In genomic region chr19:14056741-14057356, GRCh38 we compare ENCODE assay signal across 11 cellular contexts. TPM values are rescaled to one million over a fixed set of nuclear protein-coding genes. Genes with fewer than 3 reads are reported as not detected.
DNase-seq lines count a peak whose midpoint lies in the region; ATAC-seq and TF ChIP-seq lines count a peak whose summit lies in the region.
"Had no signal": no experiment of that assay in that cellular context is flagged by ENCODE, and none has a peak within 500 bp of the region (broad histone marks: within the 10 kb centered on the region; RNA-seq: fewer than 3 reads in every experiment).

No MANE protein-coding gene starts in this region.

- H3K27me3 ChIP-seq in CD8-positive, alpha-beta memory T cell (ENCODE audit: insufficient read depth, low read length, poor library complexity, severe bottlenecking) = peaks cover 16% of the 10 kb centered on the region
- H3K27me3 ChIP-seq in fibroblast of lung (ENCODE audit: control insufficient read depth, insufficient read depth, low read length) = peaks cover 5% of the 10 kb centered on the region
- no peaks in the 10 kb centered on the region for H3K27me3 ChIP-seq in prostate gland (replicated peaks; ENCODE audit: insufficient read depth)
- H3K27me3 ChIP-seq: body of pancreas, thyroid gland had no signal

- peaks cover 17% of the 10 kb centered on the region for H3K4me1 ChIP-seq in CD8-positive, alpha-beta memory T cell (ENCODE audit: insufficient read depth, low read length)
- no peaks in the 10 kb centered on the region for H3K4me1 ChIP-seq in fibroblast of lung (ENCODE audit: control insufficient read depth, extremely low read depth, insufficient read depth, low read length)
- no peaks in the 10 kb centered on the region for H3K4me1 ChIP-seq in prostate gland (replicated peaks)

- no peaks in the 10 kb centered on the region for H3K79me2 ChIP-seq in fibroblast of lung (ENCODE audit: control insufficient read depth, insufficient read depth, low read length)

- TF ChIP-seq POLR2A in prostate gland (IDR thresholded peaks at IDR 0.05) = no peak

- peak overlapping the region; percentile 35 for H3K4me2 ChIP-seq in fibroblast of lung (ENCODE audit: extremely low read depth, insufficient read depth, low read length)

- peaks cover 18 to 36% of the 10 kb centered on the region in 2 donors for H3K27me3 Mint-ChIP-seq in CD8-positive, alpha-beta memory T cell
- peaks cover 23% of the 10 kb centered on the region for H3K27me3 Mint-ChIP-seq in IgD-negative memory B cell

- H3K4me3 ChIP-seq in CD8-positive, alpha-beta memory T cell (ENCODE audit: low read length) = no peak overlapping the region
- H3K4me3 ChIP-seq in fibroblast of lung (replicated peaks in 1 of 4; ENCODE audit: control extremely low read depth in 1 of 4, insufficient read depth in 1 of 4, low read depth in 3 of 4, low read length in 4 of 4) (peak overlapping the region in 1 of 4 experiments; percentile 51), prostate gland (peak overlapping the region; percentile 20 to 33)
- H3K4me3 ChIP-seq: body of pancreas had no signal

- no peak for ATAC-seq in HG02678 (IDR thresholded peaks at IDR 0.05; ENCODE audit: unreplicated experiment)
- ATAC-seq in HG03521 (IDR thresholded peaks at IDR 0.05; ENCODE audit: unreplicated experiment) = no peak
- ATAC-seq: body of pancreas had no signal

- H3K9me3 ChIP-seq in CD8-positive, alpha-beta memory T cell (ENCODE audit: low read length) = no peaks in the 10 kb centered on the region
- H3K9me3 ChIP-seq in fibroblast of lung (ENCODE audit: control insufficient read depth, insufficient read depth, low read depth, low read length) (no peaks in the 10 kb centered on the region), prostate gland (no peaks in the 10 kb centered on the region)
- H3K9me3 ChIP-seq: body of pancreas, thyroid gland had no signal

- no peaks in the 10 kb centered on the region for H4K20me1 ChIP-seq in fibroblast of lung (ENCODE audit: control insufficient read depth, extremely low read depth, insufficient read depth, low read length)

- H3K27ac Mint-ChIP-seq in CD8-positive, alpha-beta memory T cell = peak overlapping the region in 2 of 8 donors; percentile 35 to 75
- H3K27ac Mint-ChIP-seq in IgD-negative memory B cell = no peak overlapping the region

- POLR2A ChIA-PET in CD8-positive, alpha-beta memory T cell (lab: Charles Lee) = no interaction called here

- no peaks in the 10 kb centered on the region for H3K9me3 Mint-ChIP-seq in CD8-positive, alpha-beta memory T cell
- peaks cover 0 to 2% (median 0%) of the 10 kb centered on the region in 3 donors for H3K9me3 Mint-ChIP-seq in IgD-negative memory B cell

- H3K27ac ChIP-seq in CD8-positive, alpha-beta memory T cell (ENCODE audit: low read depth, low read length) = no peak overlapping the region
- no peak overlapping the region for H3K27ac ChIP-seq in fibroblast of lung (ENCODE audit: insufficient read depth, low read length)
- H3K27ac ChIP-seq in prostate gland = no peak overlapping the region
- H3K27ac ChIP-seq: body of pancreas, thyroid gland had no signal

- peaks cover 11 to 25% (median 13%) of the 10 kb centered on the region in 3 donors for H3K4me1 Mint-ChIP-seq in CD8-positive, alpha-beta memory T cell
- H3K4me1 Mint-ChIP-seq in IgD-negative memory B cell = peaks cover 0 to 3% (median 3%) of the 10 kb centered on the region in 3 donors

- H3K36me3 ChIP-seq in CD8-positive, alpha-beta memory T cell (ENCODE audit: insufficient read depth, low read length) = peaks cover 6% of the 10 kb centered on the region
- H3K36me3 ChIP-seq in fibroblast of lung (ENCODE audit: control insufficient read depth, insufficient read depth, low read length) (no peaks in the 10 kb centered on the region), prostate gland (no peaks in the 10 kb centered on the region)
- H3K36me3 ChIP-seq: thyroid gland had no signal

- WGBS in prostate gland = 29% methylated on average over 19 of the region's 19 CpGs

- H3K4me3 Mint-ChIP-seq in CD8-positive, alpha-beta memory T cell = peak overlapping the region in 6 of 7 donors; percentile 22 to 65 (median 51)
- peak overlapping the region in 3 of 4 donors; percentile 23 to 72 (median 30) for H3K4me3 Mint-ChIP-seq in IgD-negative memory B cell

- CTCF ChIA-PET in CD8-positive, alpha-beta memory T cell (lab: Charles Lee) = interaction anchor here (1.0 to 7.8 kb wide), 4 partner anchors 7 to 195 kb away, joined by 3 to 67 read pairs (median 19); partner anchors contain the start of genes IL27RA and MISP3

- H2AFZ ChIP-seq in fibroblast of lung (ENCODE audit: low read length) = no peak overlapping the region

- DNase-seq in CD8-positive, alpha-beta memory T cell = no peak
- no peak for DNase-seq in fibroblast of lung (ENCODE audit: low read depth in 2 of 2)
- no peak for DNase-seq in prostate gland (ENCODE audit: low spot score)
- no peak for DNase-seq in NCI-H82 treated with DMSO at 0.1 percent for 48 hours (lab: John Stamatoyannopoulos, UW; ENCODE audit: unreplicated experiment)
- DNase-seq: NCI-H510A; stimulated activated CD4-positive, alpha-beta T cell treated with anti-CD3 and anti-CD28 coated beads, Interleukin-12 subunit alpha, Interleukin-12 subunit beta, amount 100 ng/mL, for 4 hours had no signal

- intact Hi-C loops in prostate gland (cut with DNase I) = no loop called here

- no peak for TF ChIP-seq CTCF in fibroblast of lung (conservative IDR thresholded peaks at IDR 0.05 in 1 of 2, IDR thresholded peaks at IDR 0.05 in 1 of 2; ENCODE audit: low read depth in 1 of 2, low read length in 2 of 2)
- no peak for TF ChIP-seq CTCF in prostate gland (IDR thresholded peaks at IDR 0.05)

- no peak overlapping the region for H3K9ac ChIP-seq in fibroblast of lung (ENCODE audit: insufficient read depth, low read length)

- peaks cover 5 to 12% (median 5%) of the 10 kb centered on the region in 3 donors for H3K36me3 Mint-ChIP-seq in CD8-positive, alpha-beta memory T cell
- peaks cover 4% of the 10 kb centered on the region for H3K36me3 Mint-ChIP-seq in IgD-negative memory B cell

RNA-seq across cellular contexts. Expression of gene PALM3, which starts 5.0 kb away (rescaled TPM):
- not detected for total RNA-seq in CD8-positive, alpha-beta memory T cell
- polyA plus RNA-seq in CD8-positive, alpha-beta memory T cell = not detected
- polyA plus RNA-seq in IgD-negative memory B cell = not detected
- total RNA-seq in fibroblast of lung = 0.51 and 1.3 TPM in 2 replicates
- 0.02 and 0.20 TPM in 2 replicates for polyA plus RNA-seq in fibroblast of lung
- polyA plus RNA-seq in fibroblast of lung (2012) = 0.50 and 2.0 TPM in 2 replicates
- 0.27 TPM in 1 of 2 replicates, not detected in the other for polyA minus RNA-seq in fibroblast of lung (ENCODE audit: low replicate concordance)
- total RNA-seq in prostate gland = 10 to 100 TPM in 1 of 2 donors, 1 to 10 TPM in 1; 1.8 to 16.1 TPM

RNA-seq across cellular contexts. Expression of gene MISP3, which starts 15.7 kb away (rescaled TPM):
- 1 to 10 TPM in 1 of 2 experiments, under 1 TPM in 1; 1.00 to 1.2 TPM for total RNA-seq in CD8-positive, alpha-beta memory T cell
- 2.1 TPM for polyA plus RNA-seq in CD8-positive, alpha-beta memory T cell
- polyA plus RNA-seq in IgD-negative memory B cell = 0.16 TPM
- 0.77 and 0.83 TPM in 2 replicates for total RNA-seq in fibroblast of lung
- polyA plus RNA-seq in fibroblast of lung = 0.33 and 0.41 TPM in 2 replicates
- polyA plus RNA-seq in fibroblast of lung (2012) = 0.55 and 0.67 TPM in 2 replicates
- not detected in 2 replicates for polyA minus RNA-seq in fibroblast of lung (ENCODE audit: low replicate concordance)
- 10 to 100 TPM; 12.4 to 17.2 TPM for total RNA-seq in prostate gland

RNA-seq across cellular contexts. Expression of gene IL27RA, which starts 25.3 kb away (rescaled TPM):
- total RNA-seq in CD8-positive, alpha-beta memory T cell = 10 to 100 TPM; 71.4 to 73.6 TPM
- polyA plus RNA-seq in CD8-positive, alpha-beta memory T cell = 83.4 TPM
- polyA plus RNA-seq in IgD-negative memory B cell = 58.3 TPM
- 2.1 and 2.6 TPM in 2 replicates for total RNA-seq in fibroblast of lung
- polyA plus RNA-seq in fibroblast of lung = 0.84 and 1.2 TPM in 2 replicates
- 1.0 and 1.4 TPM in 2 replicates for polyA plus RNA-seq in fibroblast of lung (2012)
- polyA minus RNA-seq in fibroblast of lung (ENCODE audit: low replicate concordance) = 0.85 and 0.98 TPM in 2 replicates
- total RNA-seq in prostate gland = 1 to 10 TPM; 4.7 to 8.3 TPM

RNA-seq across cellular contexts. Expression of gene C19orf67, which starts 28.7 kb away (rescaled TPM):
- under 1 TPM in 1 of 2 experiments, not detected in 1; 0.42 TPM for total RNA-seq in CD8-positive, alpha-beta memory T cell
- not detected for polyA plus RNA-seq in CD8-positive, alpha-beta memory T cell
- polyA plus RNA-seq in IgD-negative memory B cell (not detected), fibroblast of lung (not detected in 2 replicates)
- total RNA-seq in fibroblast of lung (not detected in 2 replicates), prostate gland (under 1 TPM in 1 of 2 donors, not detected in 1; 0.97 TPM)
- polyA plus RNA-seq in fibroblast of lung (2012) = not detected in 2 replicates
- polyA minus RNA-seq in fibroblast of lung (ENCODE audit: low replicate concordance) = not detected in 2 replicates
- total RNA-seq: body of pancreas, thyroid gland had no signal

RNA-seq across cellular contexts. Expression of gene RLN3, which starts 28.9 kb away (rescaled TPM):
- total RNA-seq in CD8-positive, alpha-beta memory T cell = not detected
- not detected for polyA plus RNA-seq in CD8-positive, alpha-beta memory T cell
- polyA plus RNA-seq in IgD-negative memory B cell (0.65 TPM), fibroblast of lung (not detected in 2 replicates)
- total RNA-seq in fibroblast of lung (not detected in 2 replicates), prostate gland (not detected)
- polyA plus RNA-seq in fibroblast of lung (2012) = not detected in 2 replicates
- polyA minus RNA-seq in fibroblast of lung (ENCODE audit: low replicate concordance) = not detected in 2 replicates
- total RNA-seq: body of pancreas, thyroid gland had no signal

Comparison
In these comparisons a context has a peak if more than half of its experiments do, and no peak if none do; other contexts are left out.
1. RNA of gene IL27RA, which starts 25.3 kb away (total RNA-seq): 71.4 to 73.6 TPM in CD8-positive, alpha-beta memory T cell; 4.7 to 8.3 TPM in prostate gland and 2.1 to 2.6 TPM in fibroblast of lung; every median in the first group is over 4 times any median in the second.